Comparison of ENCODE assay signal across 8 cellular contexts in genomic region chr16:88812737-88813395, GRCh38. TPM values are rescaled to one million over a fixed set of nuclear protein-coding genes. Genes with fewer than 3 reads are reported as not detected.
A peak's percentile ranks its signal among the peaks of the same experiment; 100 is the strongest.
DNase-seq lines count a peak whose midpoint lies in the region; ATAC-seq and TF ChIP-seq lines count a peak whose summit lies in the region.
"Not testable (repeated sequence)": the region's sequence is repeated elsewhere in the genome, so short reads cannot be mapped to it uniquely, and the experiment has no call there.

No MANE protein-coding gene starts in this region.

- peak; percentile 23 for TF ChIP-seq CTCF in neural crest cell (conservative IDR thresholded peaks at IDR 0.05)

- intact Hi-C loops in activated naive CD4-positive, alpha-beta T cell treated with anti-CD3 and anti-CD28 coated beads for 36 hours (cut with micrococcal nuclease) = loop anchor here (1.0 to 5.0 kb wide), 8 partner anchors 10 to 404 kb away; partner anchors contain the start of genes CDH15, CDT1, TRAPPC2L and ZNF778

- H3K36me3 ChIP-seq in CD4-positive, CD25-positive, alpha-beta regulatory T cell (ENCODE audit: control insufficient read depth, insufficient read depth, low read length); stomach smooth muscle (ENCODE audit: control insufficient read depth in 2 of 2, insufficient read depth in 2 of 2, low read length in 2 of 2): not testable (repeated sequence)
- H3K36me3 ChIP-seq in effector memory CD4-positive, alpha-beta T cell (ENCODE audit: control insufficient read depth, insufficient read depth, low read length) = peaks cover 14% of the 10 kb centered on the region

- DNase-seq in CD4-positive, CD25-positive, alpha-beta regulatory T cell; effector memory CD4-positive, alpha-beta T cell; neural crest cell (ENCODE audit: low read depth, low spot score): not testable (repeated sequence)
- DNase-seq in HT-29 (ENCODE audit: low spot score) (peak; percentile 55), RKO (ENCODE audit: low spot score) (peak; percentile 60)
- DNase-seq in activated naive CD4-positive, alpha-beta T cell treated with anti-CD3 and anti-CD28 coated beads for 36 hours = peak; percentile 58

- not testable (repeated sequence) for H3K9me3 ChIP-seq in CD4-positive, CD25-positive, alpha-beta regulatory T cell (ENCODE audit: control insufficient read depth in 2 of 2, low read length in 2 of 2); effector memory CD4-positive, alpha-beta T cell (ENCODE audit: control insufficient read depth, low read length); iPS-18c (ENCODE audit: control insufficient read depth, insufficient read depth, low read length); stomach smooth muscle (ENCODE audit: control insufficient read depth in 2 of 2, low read length in 2 of 2)

- H3K27me3 ChIP-seq in CD4-positive, CD25-positive, alpha-beta regulatory T cell (ENCODE audit: control insufficient read depth, insufficient read depth, low read length); effector memory CD4-positive, alpha-beta T cell (replicated peaks; ENCODE audit: control insufficient read depth, insufficient read depth, low read length, poor library complexity, severe bottlenecking); stomach smooth muscle (ENCODE audit: control insufficient read depth in 1 of 2, insufficient read depth in 2 of 2, low read length in 2 of 2): not testable (repeated sequence)

- peak overlapping the region in 2 of 3 donors; percentile 31 to 63 for H3K27ac Mint-ChIP-seq in CD4-positive, CD25-positive, alpha-beta regulatory T cell
- H3K27ac Mint-ChIP-seq in activated naive CD4-positive, alpha-beta T cell treated with anti-CD3 and anti-CD28 coated beads for 36 hours = peak overlapping the region; percentile 91
- H3K27ac Mint-ChIP-seq in neural crest cell (ENCODE audit: unreplicated experiment) = peak overlapping the region; percentile 50

- not testable (repeated sequence) for H3K36me3 Mint-ChIP-seq in CD4-positive, CD25-positive, alpha-beta regulatory T cell; neural crest cell (ENCODE audit: low read depth)
- peaks cover 29% of the 10 kb centered on the region for H3K36me3 Mint-ChIP-seq in activated naive CD4-positive, alpha-beta T cell treated with anti-CD3 and anti-CD28 coated beads for 36 hours (ENCODE audit: low read depth)

- H3K9me3 Mint-ChIP-seq in CD4-positive, CD25-positive, alpha-beta regulatory T cell; activated naive CD4-positive, alpha-beta T cell treated with anti-CD3 and anti-CD28 coated beads for 36 hours; neural crest cell: not testable (repeated sequence)

- H3K4me3 Mint-ChIP-seq in CD4-positive, CD25-positive, alpha-beta regulatory T cell = peak overlapping the region; percentile 80 to 97 (median 84)
- peak overlapping the region; percentile 97 for H3K4me3 Mint-ChIP-seq in activated naive CD4-positive, alpha-beta T cell treated with anti-CD3 and anti-CD28 coated beads for 36 hours
- peak overlapping the region; percentile 84 for H3K4me3 Mint-ChIP-seq in neural crest cell

- CTCF ChIA-PET in activated naive CD4-positive, alpha-beta T cell treated with anti-CD3 and anti-CD28 coated beads for 36 hours (lab: Charles Lee) = interaction anchor here (0.6 to 8.0 kb wide), 8 partner anchors 19 to 754 kb away, joined by 3 to 45 read pairs (median 4); partner anchors contain the start of genes GALNS and TRAPPC2L

- H3K4me1 Mint-ChIP-seq in CD4-positive, CD25-positive, alpha-beta regulatory T cell = peaks cover 0 to 25% (median 0%) of the 10 kb centered on the region in 4 donors
- H3K4me1 Mint-ChIP-seq in activated naive CD4-positive, alpha-beta T cell treated with anti-CD3 and anti-CD28 coated beads for 36 hours (ENCODE audit: low read depth) = peaks cover 25% of the 10 kb centered on the region
- peaks cover 26% of the 10 kb centered on the region for H3K4me1 Mint-ChIP-seq in neural crest cell

- H3K27ac ChIP-seq in CD4-positive, CD25-positive, alpha-beta regulatory T cell (ENCODE audit: insufficient read depth, low read length, poor library complexity, severe bottlenecking) = peak overlapping the region; percentile 81
- H3K27ac ChIP-seq in effector memory CD4-positive, alpha-beta T cell (ENCODE audit: insufficient read depth, low read length, poor library complexity, severe bottlenecking) = peak overlapping the region; percentile 77
- peak overlapping the region; percentile 66 for H3K27ac ChIP-seq in stomach smooth muscle (ENCODE audit: low read length)

- peaks cover 36% of the 10 kb centered on the region for H3K4me1 ChIP-seq in CD4-positive, CD25-positive, alpha-beta regulatory T cell (ENCODE audit: control insufficient read depth, insufficient read depth, low read length, poor library complexity, severe bottlenecking)
- peaks cover 18% of the 10 kb centered on the region for H3K4me1 ChIP-seq in effector memory CD4-positive, alpha-beta T cell (ENCODE audit: control insufficient read depth, insufficient read depth, low read length, poor library complexity, severe bottlenecking)
- peaks cover 23% of the 10 kb centered on the region for H3K4me1 ChIP-seq in stomach smooth muscle (ENCODE audit: control insufficient read depth, insufficient read depth, low read length)

- ATAC-seq in CD4-positive, CD25-positive, alpha-beta regulatory T cell (ENCODE audit: low read depth in 2 of 2) = not testable (repeated sequence)

- peak overlapping the region in 1 of 2 donors; percentile 63 for H3K9ac ChIP-seq in stomach smooth muscle (ENCODE audit: low read length in 2 of 2)

- not testable (repeated sequence) for H3K27me3 Mint-ChIP-seq in CD4-positive, CD25-positive, alpha-beta regulatory T cell; activated naive CD4-positive, alpha-beta T cell treated with anti-CD3 and anti-CD28 coated beads for 36 hours (ENCODE audit: low read depth)
- H3K27me3 Mint-ChIP-seq in neural crest cell (ENCODE audit: low read depth) = peaks cover 16% of the 10 kb centered on the region

- H3K4me3 ChIP-seq in CD4-positive, CD25-positive, alpha-beta regulatory T cell (ENCODE audit: low read depth, low read length) = peak overlapping the region; percentile 59
- peak overlapping the region; percentile 94 for H3K4me3 ChIP-seq in effector memory CD4-positive, alpha-beta T cell (ENCODE audit: insufficient read depth, low read depth, low read length, poor library complexity, severe bottlenecking)
- H3K4me3 ChIP-seq in iPS-18c (ENCODE audit: insufficient read depth, low read depth, low read length) (peak overlapping the region; percentile 71; the same call in 1 of the 2 replicates), stomach smooth muscle (ENCODE audit: low read length in 2 of 2) (peak overlapping the region; percentile 58 to 78)

RNA-seq across cellular contexts. Expression of gene APRT, which starts 1.1 kb away (rescaled TPM):
- total RNA-seq in CD4-positive, CD25-positive, alpha-beta regulatory T cell = 145 TPM
- 100 to 1,000 TPM; 370 to 489 (median 443) TPM for polyA plus RNA-seq in CD4-positive, CD25-positive, alpha-beta regulatory T cell
- total RNA-seq in HT-29 (2014; rRNA removed; shearing (Covaris generic)) = 669 and 675 TPM in 2 replicates
- total RNA-seq in activated naive CD4-positive, alpha-beta T cell treated with anti-CD3 and anti-CD28 coated beads for 36 hours = 100 to 1,000 TPM; 314 TPM
- total RNA-seq in neural crest cell = 114 and 116 TPM in 2 replicates

RNA-seq across cellular contexts. Expression of gene CDT1, which starts 9.3 kb away (rescaled TPM):
- 4.8 TPM for total RNA-seq in CD4-positive, CD25-positive, alpha-beta regulatory T cell
- polyA plus RNA-seq in CD4-positive, CD25-positive, alpha-beta regulatory T cell = 1 to 10 TPM in 2 of 4 donors, under 1 TPM in 2; 0.60 to 1.4 (median 1.2) TPM
- 120 and 146 TPM in 2 replicates for total RNA-seq in HT-29 (2014; rRNA removed; shearing (Covaris generic))
- total RNA-seq in activated naive CD4-positive, alpha-beta T cell treated with anti-CD3 and anti-CD28 coated beads for 36 hours = 100 to 1,000 TPM; 223 to 231 TPM
- 79.6 and 79.9 TPM in 2 replicates for total RNA-seq in neural crest cell

RNA-seq across cellular contexts. Expression of gene PIEZO1, which starts 27.8 kb away (rescaled TPM):
- 337 TPM for total RNA-seq in CD4-positive, CD25-positive, alpha-beta regulatory T cell
- 10 to 100 TPM; 18.1 to 23.6 (median 19.9) TPM for polyA plus RNA-seq in CD4-positive, CD25-positive, alpha-beta regulatory T cell
- 327 and 375 TPM in 2 replicates for total RNA-seq in HT-29 (2014; rRNA removed; shearing (Covaris generic))
- total RNA-seq in activated naive CD4-positive, alpha-beta T cell treated with anti-CD3 and anti-CD28 coated beads for 36 hours = 10 to 100 TPM; 78.2 to 80.1 TPM
- total RNA-seq in neural crest cell = 17.8 and 20.7 TPM in 2 replicates

RNA-seq across cellular contexts. Expression of gene GALNS, which starts 43.9 kb away (rescaled TPM):
- total RNA-seq in CD4-positive, CD25-positive, alpha-beta regulatory T cell = 63.1 TPM
- polyA plus RNA-seq in CD4-positive, CD25-positive, alpha-beta regulatory T cell = 10 to 100 TPM in 3 of 4 donors, 1 to 10 TPM in 1; 8.1 to 13.9 (median 11.3) TPM
- 14.1 and 18.4 TPM in 2 replicates for total RNA-seq in HT-29 (2014; rRNA removed; shearing (Covaris generic))
- 10 to 100 TPM; 10.9 to 11.2 TPM for total RNA-seq in activated naive CD4-positive, alpha-beta T cell treated with anti-CD3 and anti-CD28 coated beads for 36 hours
- 19.7 and 20.1 TPM in 2 replicates for total RNA-seq in neural crest cell

RNA-seq across cellular contexts. Expression of gene TRAPPC2L, which starts 44.1 kb away (rescaled TPM):
- total RNA-seq in CD4-positive, CD25-positive, alpha-beta regulatory T cell = 49.5 TPM
- polyA plus RNA-seq in CD4-positive, CD25-positive, alpha-beta regulatory T cell = 100 to 1,000 TPM; 111 to 164 (median 131) TPM
- total RNA-seq in HT-29 (2014; rRNA removed; shearing (Covaris generic)) = 120 and 125 TPM in 2 replicates
- 10 to 100 TPM; 57.7 to 66.1 TPM for total RNA-seq in activated naive CD4-positive, alpha-beta T cell treated with anti-CD3 and anti-CD28 coated beads for 36 hours
- total RNA-seq in neural crest cell = 89.8 and 95.1 TPM in 2 replicates

Comparison
In these comparisons a context has a peak if more than half of its experiments do, and no peak if none do; other contexts are left out.
1. RNA of gene CDT1, which starts 9.3 kb away (total RNA-seq): 223 to 231 TPM in activated naive CD4-positive, alpha-beta T cell treated with anti-CD3 and anti-CD28 coated beads for 36 hours, 120 to 146 TPM in HT-29 and 79.6 to 79.9 TPM in neural crest cell; 4.8 TPM in CD4-positive, CD25-positive, alpha-beta regulatory T cell (single experiment); every median in the first group is over 10 times any median in the second.
2. Peak in every context shown above with its lines, with median percentiles within 50 percentile points of each other: H3K27ac ChIP-seq, H3K4me3 ChIP-seq, H3K27ac Mint-ChIP-seq and H3K4me3 Mint-ChIP-seq.